Comparison of ENCODE assay signal across 1 cellular context in the genomic region with DNA sequence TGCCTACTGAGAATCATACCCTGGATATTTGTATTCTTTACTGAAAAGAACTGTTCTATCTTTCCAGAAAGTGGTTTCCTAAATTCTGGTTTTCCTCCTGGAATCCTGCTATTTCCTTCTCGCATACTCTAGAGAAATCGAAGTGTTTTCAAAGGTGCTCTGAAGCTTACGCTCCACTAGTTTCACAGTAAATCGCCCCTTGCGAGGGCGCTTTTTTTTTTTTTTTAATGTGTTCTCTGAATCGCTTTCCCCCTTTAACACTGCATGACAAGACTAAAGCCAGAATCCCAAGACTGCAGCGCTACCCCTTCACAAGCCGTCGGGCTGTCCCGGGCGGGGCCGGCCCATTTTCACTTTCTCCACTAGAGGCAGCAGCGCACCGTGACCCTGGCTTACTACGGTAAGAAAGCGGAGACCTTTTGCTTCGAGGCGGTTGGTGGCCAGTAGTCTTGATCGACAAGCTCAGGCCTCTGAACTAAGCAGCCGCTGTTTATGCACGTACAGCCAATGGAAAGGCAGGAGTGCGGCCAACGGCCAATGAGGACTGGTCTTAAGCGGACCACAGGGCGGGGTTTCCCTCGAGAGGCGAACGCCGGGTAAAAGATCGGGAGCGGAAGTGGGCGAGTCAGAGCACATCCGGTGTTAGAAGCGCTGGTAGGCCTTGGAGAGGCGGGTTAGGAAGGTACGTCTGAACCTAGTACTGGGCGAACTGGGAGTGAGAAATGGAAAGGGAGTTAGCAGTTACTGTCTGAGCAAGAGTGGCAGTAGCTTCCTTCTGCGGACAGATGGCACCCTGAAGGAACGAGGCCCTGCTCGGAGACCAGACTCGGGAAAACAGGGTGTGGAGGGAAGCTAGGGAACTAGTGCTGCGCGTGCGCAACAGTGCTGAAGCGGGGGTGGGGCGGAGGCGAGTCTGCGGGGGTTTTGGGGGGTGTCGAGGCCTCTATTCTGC.
TF ChIP-seq lines count a peak whose summit lies in the region.

TMBIM6 (plus strand) TSS at position 628 of the 952 bp plus-strand sequence. CDS start 10,937 bp downstream, outside the sequence.

TF ChIP-seq in HepG2, 621 proteins besides CTCF, POLR2A, EP300 and RAD21 (continued from another document and continues in another):
- TF ChIP-seq, protein P1, sequence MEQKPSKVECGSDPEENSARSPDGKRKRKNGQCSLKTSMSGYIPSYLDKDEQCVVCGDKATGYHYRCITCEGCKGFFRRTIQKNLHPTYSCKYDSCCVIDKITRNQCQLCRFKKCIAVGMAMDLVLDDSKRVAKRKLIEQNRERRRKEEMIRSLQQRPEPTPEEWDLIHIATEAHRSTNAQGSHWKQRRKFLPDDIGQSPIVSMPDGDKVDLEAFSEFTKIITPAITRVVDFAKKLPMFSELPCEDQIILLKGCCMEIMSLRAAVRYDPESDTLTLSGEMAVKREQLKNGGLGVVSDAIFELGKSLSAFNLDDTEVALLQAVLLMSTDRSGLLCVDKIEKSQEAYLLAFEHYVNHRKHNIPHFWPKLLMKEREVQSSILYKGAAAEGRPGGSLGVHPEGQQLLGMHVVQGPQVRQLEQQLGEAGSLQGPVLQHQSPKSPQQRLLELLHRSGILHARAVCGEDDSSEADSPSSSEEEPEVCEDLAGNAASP (CRISPR knock-in tag; IDR thresholded peaks at IDR 0.05; ENCODE audit: borderline replicate concordance), result no peak; the same call in 1 of the 2 replicates
- TF ChIP-seq SRSF9 (IDR thresholded peaks at IDR 0.05; ENCODE audit: borderline replicate concordance, insufficient read depth, low read depth, low read length, poor library complexity, severe bottlenecking), result no peak
- TF ChIP-seq ZNF142 (CRISPR knock-in tag; IDR thresholded peaks at IDR 0.05), result no peak
- TF ChIP-seq ZFY (CRISPR knock-in tag; IDR thresholded peaks at IDR 0.05), result peak; percentile 94
- no peak; the same call in none of the 2 replicates for TF ChIP-seq BCL3 (CRISPR knock-in tag; IDR thresholded peaks at IDR 0.05)
- TF ChIP-seq ZNF543 (CRISPR knock-in tag; IDR thresholded peaks at IDR 0.05), result 0 out of 2 replicates have a peak, but pooled peaks have one; percentile 18
- 0 out of 2 replicates have a peak, but pooled peaks have one; percentile 47 for TF ChIP-seq MYNN (CRISPR knock-in tag; IDR thresholded peaks at IDR 0.05; ENCODE audit: low read depth)
- TF ChIP-seq AKNA (CRISPR knock-in tag; IDR thresholded peaks at IDR 0.05; ENCODE audit: borderline replicate concordance), result no peak
- TF ChIP-seq ELF1 (CRISPR knock-in tag; IDR thresholded peaks at IDR 0.05), result peak; percentile 92
- 0 out of 2 replicates have a peak, but pooled peaks have one; percentile 74 for TF ChIP-seq STAT5B (CRISPR knock-in tag; IDR thresholded peaks at IDR 0.05)
- TF ChIP-seq PRPF4 (IDR thresholded peaks at IDR 0.05; ENCODE audit: low read depth, low read length, poor library complexity, severe bottlenecking), result no peak
- TF ChIP-seq PLRG1 (conservative IDR thresholded peaks at IDR 0.05), result no peak
- TF ChIP-seq ZNF326 (CRISPR knock-in tag; IDR thresholded peaks at IDR 0.05; ENCODE audit: borderline replicate concordance), result no peak
- peak; percentile 60; the same call in 1 of the 2 replicates for TF ChIP-seq FOXJ3 (CRISPR knock-in tag; IDR thresholded peaks at IDR 0.05; ENCODE audit: borderline replicate concordance)
- peak; percentile 68; the same call in 1 of the 2 replicates for TF ChIP-seq ZBTB25 (CRISPR knock-in tag; IDR thresholded peaks at IDR 0.05)
- no peak for TF ChIP-seq MIXL1 (CRISPR knock-in tag; IDR thresholded peaks at IDR 0.05)
- no peak for TF ChIP-seq RBM22 (optimal IDR thresholded peaks at IDR 0.05; ENCODE audit: low read length)
- TF ChIP-seq MTA3 (CRISPR knock-in tag; IDR thresholded peaks at IDR 0.05), result no peak
- 0 out of 2 replicates have a peak, but pooled peaks have one; percentile 49 for TF ChIP-seq SMYD3 (CRISPR knock-in tag; IDR thresholded peaks at IDR 0.05)
- peak; percentile 86 for TF ChIP-seq SPEN (CRISPR knock-in tag; IDR thresholded peaks at IDR 0.05; ENCODE audit: low read depth)
- no peak for TF ChIP-seq KIAA2018 (CRISPR knock-in tag; IDR thresholded peaks at IDR 0.05; ENCODE audit: borderline replicate concordance)
- no peak for TF ChIP-seq REXO4 (CRISPR knock-in tag; IDR thresholded peaks at IDR 0.05; ENCODE audit: borderline replicate concordance)
